ENCODE assay signal across 8 cellular contexts in genomic region chr10:110211455-110211843, GRCh38. TPM values are rescaled to one million over a fixed set of nuclear protein-coding genes. Genes with fewer than 3 reads are reported as not detected.
DNase-seq lines count a peak whose midpoint lies in the region; ATAC-seq and TF ChIP-seq lines count a peak whose summit lies in the region.

No MANE protein-coding gene starts in this region.

- no peaks in the 10 kb centered on the region for H3K9me3 ChIP-seq in iPS DF 6.9 (ENCODE audit: control insufficient read depth, insufficient read depth, low read length)

- H3K36me3 Mint-ChIP-seq in activated T-helper 2 cell treated with anti-CD3 and anti-CD28 coated beads, Interferon-gamma antibody, Interleukin-2, Interleukin-4, amounts not matched to agents 10 μg/mL and 5 μg/mL and 100 μg/mL, durations not matched to agents 14 hours and 24 hours and 36 hours (ENCODE audit: low read depth), result peaks cover 10% of the 10 kb centered on the region
- peaks cover 56% of the 10 kb centered on the region for H3K36me3 Mint-ChIP-seq in stimulated activated effector memory CD8-positive, alpha-beta T cell treated with anti-CD3 and anti-CD28 coated beads, Interleukin-12 subunit alpha, Interleukin-12 subunit beta, amount 100 ng/mL, for 72 hours

- peaks cover 18% of the 10 kb centered on the region for H3K27me3 Mint-ChIP-seq in activated T-helper 2 cell treated with anti-CD3 and anti-CD28 coated beads, Interferon-gamma antibody, Interleukin-2, Interleukin-4, amounts not matched to agents 10 μg/mL and 5 μg/mL and 100 μg/mL, durations not matched to agents 14 hours and 24 hours and 36 hours (ENCODE audit: low read depth)

- no peaks in the 10 kb centered on the region for H3K9me3 Mint-ChIP-seq in activated T-helper 2 cell treated with anti-CD3 and anti-CD28 coated beads, Interferon-gamma antibody, Interleukin-2, Interleukin-4, amounts not matched to agents 10 μg/mL and 5 μg/mL and 100 μg/mL, durations not matched to agents 14 hours and 24 hours and 36 hours
- H3K9me3 Mint-ChIP-seq in stimulated activated effector memory CD8-positive, alpha-beta T cell treated with anti-CD3 and anti-CD28 coated beads, Interleukin-12 subunit alpha, Interleukin-12 subunit beta, amount 100 ng/mL, for 72 hours, result no peaks in the 10 kb centered on the region

- H3K4me3 Mint-ChIP-seq in activated T-helper 2 cell treated with anti-CD3 and anti-CD28 coated beads, Interferon-gamma antibody, Interleukin-2, Interleukin-4, amounts not matched to agents 10 μg/mL and 5 μg/mL and 100 μg/mL, durations not matched to agents 14 hours and 24 hours and 36 hours (ENCODE audit: low read depth), result peak overlapping the region; percentile 89
- peak overlapping the region; percentile 92 for H3K4me3 Mint-ChIP-seq in stimulated activated effector memory CD8-positive, alpha-beta T cell treated with anti-CD3 and anti-CD28 coated beads, Interleukin-12 subunit alpha, Interleukin-12 subunit beta, amount 100 ng/mL, for 72 hours

- peaks cover 3% of the 10 kb centered on the region; the same call in 1 of the 2 replicates for H3K4me1 ChIP-seq in iPS DF 6.9 (ENCODE audit: control insufficient read depth, insufficient read depth, low read length)

- no peak for TF ChIP-seq CTCF in HL-60 (IDR thresholded peaks at IDR 0.05; ENCODE audit: insufficient read depth, low read length)

- ATAC-seq in stimulated activated effector memory CD8-positive, alpha-beta T cell treated with anti-CD3 and anti-CD28 coated beads, Interleukin-12 subunit alpha, Interleukin-12 subunit beta, amount 100 ng/mL, for 72 hours, result no peak
- ATAC-seq in HG03196 (IDR thresholded peaks at IDR 0.05; ENCODE audit: unreplicated experiment), result no peak

- no peaks in the 10 kb centered on the region for H3K36me3 ChIP-seq in iPS DF 6.9 (ENCODE audit: control insufficient read depth, insufficient read depth, low read length)

- intact Hi-C loops in activated T-helper 2 cell treated with anti-CD3 and anti-CD28 coated beads, Interferon-gamma antibody, Interleukin-2, Interleukin-4, amounts not matched to agents 10 μg/mL and 5 μg/mL and 100 μg/mL, durations not matched to agents 14 hours and 24 hours and 36 hours (cut with micrococcal nuclease), result loop anchor here (1.0 to 5.0 kb wide), 4 partner anchors 14 to 291 kb away; partner anchors contain the start of gene ADD3
- intact Hi-C loops in head of caudate nucleus (cut with DNase I), result loop anchor here (2.0 kb wide), 1 partner anchor 15 kb away; no protein-coding TSS in a partner anchor

- peak overlapping the region; percentile 41 for H3K4me3 ChIP-seq in HL-60 (replicated peaks; ENCODE audit: insufficient read depth, low read length)
- peak overlapping the region; percentile 26; the same call in 1 of the 2 replicates for H3K4me3 ChIP-seq in iPS DF 6.9 (ENCODE audit: low read length)

- H3K27ac ChIP-seq in HL-60 (replicated peaks) (peak overlapping the region; percentile 97), iPS DF 6.9 (ENCODE audit: low read length) (no peak overlapping the region)

- H3K27me3 ChIP-seq in HL-60 (ENCODE audit: insufficient read depth, poor library complexity, severe bottlenecking) (no peaks in the 10 kb centered on the region), iPS DF 6.9 (ENCODE audit: control insufficient read depth, insufficient read depth, low read length) (peaks cover 14% of the 10 kb centered on the region)

- peak overlapping the region; percentile 93 for H3K27ac Mint-ChIP-seq in activated T-helper 2 cell treated with anti-CD3 and anti-CD28 coated beads, Interferon-gamma antibody, Interleukin-2, Interleukin-4, amounts not matched to agents 10 μg/mL and 5 μg/mL and 100 μg/mL, durations not matched to agents 14 hours and 24 hours and 36 hours
- peak overlapping the region; percentile 96 for H3K27ac Mint-ChIP-seq in stimulated activated effector memory CD8-positive, alpha-beta T cell treated with anti-CD3 and anti-CD28 coated beads, Interleukin-12 subunit alpha, Interleukin-12 subunit beta, amount 100 ng/mL, for 72 hours

- no peak for DNase-seq in HL-60 (ENCODE audit: low read depth in 1 of 2, low spot score in 1 of 2)
- DNase-seq in activated T-helper 2 cell treated with anti-CD3 and anti-CD28 coated beads, Interferon-gamma antibody, Interleukin-2, Interleukin-4, amounts not matched to agents 10 μg/mL and 5 μg/mL and 100 μg/mL, durations not matched to agents 14 hours and 24 hours and 36 hours (ENCODE audit: low spot score), result no peak
- DNase-seq in iPS DF 6.9 (ENCODE audit: low read depth, low spot score), result no peak
- no peak for DNase-seq in stimulated activated effector memory CD8-positive, alpha-beta T cell treated with anti-CD3 and anti-CD28 coated beads, Interleukin-12 subunit alpha, Interleukin-12 subunit beta, amount 100 ng/mL, for 72 hours (ENCODE audit: low spot score in 2 of 2)
- no peak for DNase-seq in head of caudate nucleus
- no peak for DNase-seq in NCI-H446 (lab: John Stamatoyannopoulos, UW)
- DNase-seq in NCI-H510A (lab: John Stamatoyannopoulos, UW), result no peak

- peaks cover 59% of the 10 kb centered on the region for H3K4me1 Mint-ChIP-seq in activated T-helper 2 cell treated with anti-CD3 and anti-CD28 coated beads, Interferon-gamma antibody, Interleukin-2, Interleukin-4, amounts not matched to agents 10 μg/mL and 5 μg/mL and 100 μg/mL, durations not matched to agents 14 hours and 24 hours and 36 hours (ENCODE audit: low read depth)
- H3K4me1 Mint-ChIP-seq in stimulated activated effector memory CD8-positive, alpha-beta T cell treated with anti-CD3 and anti-CD28 coated beads, Interleukin-12 subunit alpha, Interleukin-12 subunit beta, amount 100 ng/mL, for 72 hours, result peaks cover 57% of the 10 kb centered on the region

- no CpG with 5 or more reads among the region's 12 CpGs for WGBS in iPS DF 6.9 (ENCODE audit: insufficient coverage, insufficient read length)

RNA-seq across cellular contexts. Expression of gene MXI1, which starts 4.0 kb away (rescaled TPM):
- total RNA-seq in activated T-helper 2 cell treated with anti-CD3 and anti-CD28 coated beads, Interferon-gamma antibody, Interleukin-2, Interleukin-4, amounts not matched to agents 10 μg/mL and 5 μg/mL and 100 μg/mL, durations not matched to agents 14 hours and 24 hours and 36 hours, result 12.2 and 14.6 TPM in 2 replicates
